In the genomic region with DNA sequence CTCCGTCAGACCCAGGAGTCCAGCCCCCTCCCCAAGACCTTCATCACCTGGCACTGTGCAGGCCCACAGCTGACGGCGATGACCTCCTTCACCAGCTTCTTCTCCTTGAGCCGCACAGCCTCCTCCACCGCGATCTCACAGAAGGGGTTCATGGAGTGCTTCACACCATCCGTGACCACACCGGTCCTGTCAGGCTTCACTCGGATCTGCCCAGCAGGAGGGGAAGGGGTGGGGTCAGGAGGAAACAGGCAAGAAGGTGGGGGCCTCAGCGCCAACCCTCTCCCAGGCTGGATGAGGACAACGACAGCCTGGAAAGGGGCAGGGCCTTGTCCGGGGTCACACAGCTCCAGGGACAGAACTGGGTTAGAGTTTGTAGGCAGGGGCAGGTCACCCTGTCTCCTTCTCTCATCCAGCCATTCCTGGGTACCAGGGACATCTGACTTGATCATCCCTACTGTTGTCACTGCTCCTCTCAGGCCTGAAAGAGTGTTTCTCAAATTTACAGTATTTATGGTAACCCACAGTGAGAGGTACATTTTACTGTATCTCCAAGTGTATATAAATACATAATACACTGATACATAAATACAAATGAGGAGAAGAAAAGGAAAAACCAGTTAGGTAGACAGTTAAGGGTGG, we compare ENCODE assay signal across 1 cellular context.
TF ChIP-seq lines count a peak whose summit lies in the region.

No MANE protein-coding gene starts in this region.

TF ChIP-seq in HepG2, 621 proteins besides CTCF, POLR2A, EP300 and RAD21 (continued from another document and continues in another):
- no peak for TF ChIP-seq ZUFSP (CRISPR knock-in tag; IDR thresholded peaks at IDR 0.05; ENCODE audit: borderline replicate concordance)
- TF ChIP-seq, protein P1, sequence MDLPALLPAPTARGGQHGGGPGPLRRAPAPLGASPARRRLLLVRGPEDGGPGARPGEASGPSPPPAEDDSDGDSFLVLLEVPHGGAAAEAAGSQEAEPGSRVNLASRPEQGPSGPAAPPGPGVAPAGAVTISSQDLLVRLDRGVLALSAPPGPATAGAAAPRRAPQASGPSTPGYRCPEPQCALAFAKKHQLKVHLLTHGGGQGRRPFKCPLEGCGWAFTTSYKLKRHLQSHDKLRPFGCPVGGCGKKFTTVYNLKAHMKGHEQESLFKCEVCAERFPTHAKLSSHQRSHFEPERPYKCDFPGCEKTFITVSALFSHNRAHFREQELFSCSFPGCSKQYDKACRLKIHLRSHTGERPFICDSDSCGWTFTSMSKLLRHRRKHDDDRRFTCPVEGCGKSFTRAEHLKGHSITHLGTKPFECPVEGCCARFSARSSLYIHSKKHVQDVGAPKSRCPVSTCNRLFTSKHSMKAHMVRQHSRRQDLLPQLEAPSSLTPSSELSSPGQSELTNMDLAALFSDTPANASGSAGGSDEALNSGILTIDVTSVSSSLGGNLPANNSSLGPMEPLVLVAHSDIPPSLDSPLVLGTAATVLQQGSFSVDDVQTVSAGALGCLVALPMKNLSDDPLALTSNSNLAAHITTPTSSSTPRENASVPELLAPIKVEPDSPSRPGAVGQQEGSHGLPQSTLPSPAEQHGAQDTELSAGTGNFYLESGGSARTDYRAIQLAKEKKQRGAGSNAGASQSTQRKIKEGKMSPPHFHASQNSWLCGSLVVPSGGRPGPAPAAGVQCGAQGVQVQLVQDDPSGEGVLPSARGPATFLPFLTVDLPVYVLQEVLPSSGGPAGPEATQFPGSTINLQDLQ (CRISPR knock-in tag; IDR thresholded peaks at IDR 0.05), result no peak
- TF ChIP-seq ZEB1 (IDR thresholded peaks at IDR 0.05; ENCODE audit: insufficient replicate concordance, low read depth), result no peak
- TF ChIP-seq ZFP41 (CRISPR knock-in tag; IDR thresholded peaks at IDR 0.05; ENCODE audit: borderline replicate concordance), result no peak
- TF ChIP-seq ZNF687 (CRISPR knock-in tag; IDR thresholded peaks at IDR 0.05), result peak; percentile 94
- TF ChIP-seq TMF1 (CRISPR knock-in tag; IDR thresholded peaks at IDR 0.05; ENCODE audit: low read depth), result 0 out of 2 replicates have a peak, but pooled peaks have one; percentile 10
- TF ChIP-seq, protein P2, sequence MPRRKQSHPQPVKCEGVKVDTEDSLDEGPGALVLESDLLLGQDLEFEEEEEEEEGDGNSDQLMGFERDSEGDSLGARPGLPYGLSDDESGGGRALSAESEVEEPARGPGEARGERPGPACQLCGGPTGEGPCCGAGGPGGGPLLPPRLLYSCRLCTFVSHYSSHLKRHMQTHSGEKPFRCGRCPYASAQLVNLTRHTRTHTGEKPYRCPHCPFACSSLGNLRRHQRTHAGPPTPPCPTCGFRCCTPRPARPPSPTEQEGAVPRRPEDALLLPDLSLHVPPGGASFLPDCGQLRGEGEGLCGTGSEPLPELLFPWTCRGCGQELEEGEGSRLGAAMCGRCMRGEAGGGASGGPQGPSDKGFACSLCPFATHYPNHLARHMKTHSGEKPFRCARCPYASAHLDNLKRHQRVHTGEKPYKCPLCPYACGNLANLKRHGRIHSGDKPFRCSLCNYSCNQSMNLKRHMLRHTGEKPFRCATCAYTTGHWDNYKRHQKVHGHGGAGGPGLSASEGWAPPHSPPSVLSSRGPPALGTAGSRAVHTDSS (CRISPR knock-in tag; conservative IDR thresholded peaks at IDR 0.05), result no peak
- TF ChIP-seq ZFP91 (CRISPR knock-in tag; IDR thresholded peaks at IDR 0.05; ENCODE audit: borderline replicate concordance), result peak; percentile 60; the same call in 1 of the 2 replicates
- TF ChIP-seq HNRNPH1 (optimal IDR thresholded peaks at IDR 0.05; ENCODE audit: low read depth, low read length), result peak; percentile 41
- TF ChIP-seq DR1 (CRISPR knock-in tag; IDR thresholded peaks at IDR 0.05), result no peak
- TF ChIP-seq ZFP62 (CRISPR knock-in tag; IDR thresholded peaks at IDR 0.05), result no peak
- TF ChIP-seq PHF21A (CRISPR knock-in tag; IDR thresholded peaks at IDR 0.05), result no peak
- TF ChIP-seq NFKB2 (CRISPR knock-in tag; IDR thresholded peaks at IDR 0.05; ENCODE audit: borderline replicate concordance), result peak; percentile 64
- peak; percentile 60 for TF ChIP-seq ZFY (CRISPR knock-in tag; IDR thresholded peaks at IDR 0.05)
- TF ChIP-seq, protein P3, sequence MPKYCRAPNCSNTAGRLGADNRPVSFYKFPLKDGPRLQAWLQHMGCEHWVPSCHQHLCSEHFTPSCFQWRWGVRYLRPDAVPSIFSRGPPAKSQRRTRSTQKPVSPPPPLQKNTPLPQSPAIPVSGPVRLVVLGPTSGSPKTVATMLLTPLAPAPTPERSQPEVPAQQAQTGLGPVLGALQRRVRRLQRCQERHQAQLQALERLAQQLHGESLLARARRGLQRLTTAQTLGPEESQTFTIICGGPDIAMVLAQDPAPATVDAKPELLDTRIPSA (CRISPR knock-in tag; IDR thresholded peaks at IDR 0.05; ENCODE audit: borderline replicate concordance), result no peak
- TF ChIP-seq ZNF326 (CRISPR knock-in tag; IDR thresholded peaks at IDR 0.05; ENCODE audit: borderline replicate concordance), result no peak
- peak; percentile 52; the same call in 1 of the 2 replicates for TF ChIP-seq FOXP4 (CRISPR knock-in tag; IDR thresholded peaks at IDR 0.05)
- peak; percentile 70 for TF ChIP-seq REPIN1 (CRISPR knock-in tag; IDR thresholded peaks at IDR 0.05; ENCODE audit: borderline replicate concordance, low read depth)
- TF ChIP-seq, protein P4, sequence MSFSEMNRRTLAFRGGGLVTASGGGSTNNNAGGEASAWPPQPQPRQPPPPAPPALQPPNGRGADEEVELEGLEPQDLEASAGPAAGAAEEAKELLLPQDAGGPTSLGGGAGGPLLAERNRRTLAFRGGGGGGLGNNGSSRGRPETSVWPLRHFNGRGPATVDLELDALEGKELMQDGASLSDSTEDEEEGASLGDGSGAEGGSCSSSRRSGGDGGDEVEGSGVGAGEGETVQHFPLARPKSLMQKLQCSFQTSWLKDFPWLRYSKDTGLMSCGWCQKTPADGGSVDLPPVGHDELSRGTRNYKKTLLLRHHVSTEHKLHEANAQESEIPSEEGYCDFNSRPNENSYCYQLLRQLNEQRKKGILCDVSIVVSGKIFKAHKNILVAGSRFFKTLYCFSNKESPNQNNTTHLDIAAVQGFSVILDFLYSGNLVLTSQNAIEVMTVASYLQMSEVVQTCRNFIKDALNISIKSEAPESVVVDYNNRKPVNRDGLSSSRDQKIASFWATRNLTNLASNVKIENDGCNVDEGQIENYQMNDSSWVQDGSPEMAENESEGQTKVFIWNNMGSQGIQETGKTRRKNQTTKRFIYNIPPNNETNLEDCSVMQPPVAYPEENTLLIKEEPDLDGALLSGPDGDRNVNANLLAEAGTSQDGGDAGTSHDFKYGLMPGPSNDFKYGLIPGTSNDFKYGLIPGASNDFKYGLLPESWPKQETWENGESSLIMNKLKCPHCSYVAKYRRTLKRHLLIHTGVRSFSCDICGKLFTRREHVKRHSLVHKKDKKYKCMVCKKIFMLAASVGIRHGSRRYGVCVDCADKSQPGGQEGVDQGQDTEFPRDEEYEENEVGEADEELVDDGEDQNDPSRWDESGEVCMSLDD (CRISPR knock-in tag; IDR thresholded peaks at IDR 0.05; ENCODE audit: borderline replicate concordance), result no peak
- TF ChIP-seq, protein P5, sequence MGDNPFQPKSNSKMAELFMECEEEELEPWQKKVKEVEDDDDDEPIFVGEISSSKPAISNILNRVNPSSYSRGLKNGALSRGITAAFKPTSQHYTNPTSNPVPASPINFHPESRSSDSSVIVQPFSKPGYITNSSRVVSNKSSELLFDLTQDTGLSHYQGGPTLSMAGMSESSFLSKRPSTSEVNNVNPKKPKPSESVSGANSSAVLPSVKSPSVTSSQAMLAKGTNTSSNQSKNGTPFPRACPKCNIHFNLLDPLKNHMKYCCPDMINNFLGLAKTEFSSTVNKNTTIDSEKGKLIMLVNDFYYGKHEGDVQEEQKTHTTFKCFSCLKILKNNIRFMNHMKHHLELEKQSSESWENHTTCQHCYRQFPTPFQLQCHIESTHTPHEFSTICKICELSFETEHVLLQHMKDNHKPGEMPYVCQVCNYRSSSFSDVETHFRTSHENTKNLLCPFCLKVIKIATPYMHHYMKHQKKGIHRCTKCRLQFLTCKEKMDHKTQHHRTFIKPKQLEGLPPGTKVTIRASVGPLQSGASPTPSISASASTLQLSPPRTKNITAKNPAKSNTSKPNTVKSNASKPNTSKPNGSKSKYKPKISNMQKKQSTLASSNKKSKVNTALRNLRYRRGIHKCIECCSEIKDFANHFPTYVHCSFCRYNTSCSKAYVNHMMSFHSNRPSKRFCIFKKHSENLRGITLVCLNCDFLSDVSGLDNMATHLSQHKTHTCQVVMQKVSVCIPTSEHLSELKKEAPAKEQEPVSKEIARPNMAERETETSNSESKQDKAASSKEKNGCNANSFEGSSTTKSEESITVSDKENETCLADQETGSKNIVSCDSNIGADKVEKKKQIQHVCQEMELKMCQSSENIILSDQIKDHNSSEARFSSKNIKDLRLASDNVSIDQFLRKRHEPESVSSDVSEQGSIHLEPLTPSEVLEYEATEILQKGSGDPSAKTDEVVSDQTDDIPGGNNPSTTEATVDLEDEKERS (CRISPR knock-in tag; IDR thresholded peaks at IDR 0.05), result no peak
- TF ChIP-seq ZNF607 (CRISPR knock-in tag; IDR thresholded peaks at IDR 0.05; ENCODE audit: borderline replicate concordance), result no peak
- peak; percentile 85 for TF ChIP-seq IKZF4 (CRISPR knock-in tag; IDR thresholded peaks at IDR 0.05; ENCODE audit: borderline replicate concordance, low read depth, not compliant biosample characterization)
- no peak for TF ChIP-seq PCBP1 (IDR thresholded peaks at IDR 0.05; ENCODE audit: borderline replicate concordance, low read depth, low read length)
- TF ChIP-seq ZNF550 (CRISPR knock-in tag; IDR thresholded peaks at IDR 0.05; ENCODE audit: borderline replicate concordance), result no peak
- no peak for TF ChIP-seq HOXD1 (CRISPR knock-in tag; IDR thresholded peaks at IDR 0.05)
- TF ChIP-seq, protein P6, sequence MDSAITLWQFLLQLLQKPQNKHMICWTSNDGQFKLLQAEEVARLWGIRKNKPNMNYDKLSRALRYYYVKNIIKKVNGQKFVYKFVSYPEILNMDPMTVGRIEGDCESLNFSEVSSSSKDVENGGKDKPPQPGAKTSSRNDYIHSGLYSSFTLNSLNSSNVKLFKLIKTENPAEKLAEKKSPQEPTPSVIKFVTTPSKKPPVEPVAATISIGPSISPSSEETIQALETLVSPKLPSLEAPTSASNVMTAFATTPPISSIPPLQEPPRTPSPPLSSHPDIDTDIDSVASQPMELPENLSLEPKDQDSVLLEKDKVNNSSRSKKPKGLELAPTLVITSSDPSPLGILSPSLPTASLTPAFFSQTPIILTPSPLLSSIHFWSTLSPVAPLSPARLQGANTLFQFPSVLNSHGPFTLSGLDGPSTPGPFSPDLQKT (CRISPR knock-in tag; IDR thresholded peaks at IDR 0.05; ENCODE audit: borderline replicate concordance), result no peak
- no peak for TF ChIP-seq ELF1 (CRISPR knock-in tag; IDR thresholded peaks at IDR 0.05)
- TF ChIP-seq ZFP36L1 (CRISPR knock-in tag; IDR thresholded peaks at IDR 0.05), result no peak; the same call in 1 of the 2 replicates
